10 cellular contexts compared by ENCODE assay signal in the genomic region with DNA sequence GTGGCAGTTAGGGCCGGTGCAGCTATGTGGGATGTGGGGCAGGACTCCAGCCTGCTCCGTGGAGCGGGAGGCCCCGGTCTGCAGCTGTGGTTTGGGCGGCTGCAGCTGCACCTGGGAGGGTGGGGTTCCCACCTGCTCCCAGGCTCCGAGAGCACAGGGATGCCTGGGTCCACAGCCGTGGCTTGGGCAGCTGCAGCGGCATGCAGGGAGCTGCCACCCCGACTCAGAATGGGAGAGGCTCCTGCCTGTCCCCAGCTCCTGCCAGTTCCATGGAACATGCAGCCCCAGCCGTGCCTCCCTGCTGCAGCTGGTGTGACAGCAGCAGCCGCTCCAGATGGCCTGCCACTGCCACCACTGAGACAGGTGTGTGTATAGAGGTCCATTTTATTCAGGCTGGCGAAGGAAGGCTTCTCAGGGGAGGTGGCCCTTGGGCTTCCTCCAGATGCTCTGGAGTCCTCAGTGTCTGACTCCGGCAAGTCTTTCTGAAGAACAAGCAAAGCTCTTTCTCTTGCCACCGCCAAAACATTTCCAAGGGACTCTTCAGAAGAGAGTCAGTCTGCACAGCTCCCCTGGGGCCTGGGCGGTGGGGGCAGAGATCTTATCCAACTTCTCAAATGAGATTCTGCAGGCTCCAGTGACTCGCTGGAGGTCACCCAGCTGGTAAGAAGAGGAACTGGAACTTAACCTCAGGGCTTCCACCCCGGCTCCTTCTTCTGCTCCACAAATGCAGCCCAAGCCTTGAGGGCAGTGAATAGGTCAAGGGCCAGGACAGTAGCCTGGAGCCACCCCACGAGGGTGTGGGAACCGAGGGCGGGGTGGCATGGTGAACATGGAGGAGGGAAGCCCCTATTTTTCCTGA. TPM values are rescaled to one million over a fixed set of nuclear protein-coding genes. Genes with fewer than 3 reads are reported as not detected.
DNase-seq lines count a peak whose midpoint lies in the region; ATAC-seq and TF ChIP-seq lines count a peak whose summit lies in the region.
"Had no signal": no experiment of that assay in that cellular context is flagged by ENCODE, and none has a peak within 500 bp of the region (broad histone marks: within the 10 kb centered on the region; RNA-seq: fewer than 3 reads in every experiment).

No MANE protein-coding gene starts in this region.

- WGBS in H9 (ENCODE audit: extremely low coverage, insufficient read length, low lambda C conversion rate): no CpG with 5 or more reads among the region's 20 CpGs

- H3K9me3 Mint-ChIP-seq in GM23338 (0 out of 3 replicates have a peak, but pooled peaks cover under 1% of the 10 kb centered on the region), H9 (peaks cover under 1% of the 10 kb centered on the region in 2 experiments; a peak in 3 of 5 replicates)
- no peaks in the 10 kb centered on the region for H3K9me3 Mint-ChIP-seq in effector memory CD8-positive, alpha-beta T cell
- no peaks in the 10 kb centered on the region for H3K9me3 Mint-ChIP-seq in stimulated activated memory B cell treated with anti-CD40 and anti-IgM and Interleukin-4, amounts not matched to agents 10 μg/mL and 1 μg/mL and 100 μg/mL, for 72 hours

- H3K27me3 ChIP-seq in GM23338 (ENCODE audit: insufficient read depth) (peaks cover 5% of the 10 kb centered on the region; the same call in 1 of the 2 replicates), H9 (ENCODE audit: insufficient read depth, low read length) (no peaks in the 10 kb centered on the region; the same call in 1 of the 2 replicates)

- no peak overlapping the region for H3K14ac ChIP-seq in H9 (ENCODE audit: insufficient read depth, low read length)

- H3K79me1 ChIP-seq in H9 (ENCODE audit: insufficient read depth, low read depth, low read length, poor library complexity, severe bottlenecking): no peaks in the 10 kb centered on the region

- no peak overlapping the region for H2AK5ac ChIP-seq in H9 (ENCODE audit: insufficient read length, low read length)

- H2BK120ac ChIP-seq in H9 (ENCODE audit: low read depth, low read length, poor library complexity, severe bottlenecking): no peak overlapping the region

- H3K9me3 ChIP-seq in H9 (ENCODE audit: control insufficient read depth, low read depth, low read length): no peaks in the 10 kb centered on the region

- DNase-seq in GM23338 (ENCODE audit: low spot score): no peak
- peak; percentile 97 for DNase-seq in NAMALWA (ENCODE audit: low spot score)
- no peak for DNase-seq in effector memory CD8-positive, alpha-beta T cell
- no peak for DNase-seq in activated CD4-positive, alpha-beta T cell treated with anti-CD3 and anti-CD28 coated beads for 1 hour
- DNase-seq in DMS153 (lab: John Stamatoyannopoulos, UW): no peak
- no peak for DNase-seq in H9

- H3K36me3 Mint-ChIP-seq in GM23338 (ENCODE audit: low read depth) (no peaks in the 10 kb centered on the region), H9 (ENCODE audit: insufficient read depth in 1 of 3, low read depth in 3 of 3) (no peaks in the 10 kb centered on the region)
- H3K36me3 Mint-ChIP-seq in effector memory CD8-positive, alpha-beta T cell (ENCODE audit: insufficient read depth): peaks cover 3% of the 10 kb centered on the region
- no peaks in the 10 kb centered on the region for H3K36me3 Mint-ChIP-seq in stimulated activated memory B cell treated with anti-CD40 and anti-IgM and Interleukin-4, amounts not matched to agents 10 μg/mL and 1 μg/mL and 100 μg/mL, for 72 hours

- H3K79me2 ChIP-seq in GM23338 (replicated peaks; ENCODE audit: insufficient read depth): no peaks in the 10 kb centered on the region
- no peaks in the 10 kb centered on the region for H3K79me2 ChIP-seq in H9 (ENCODE audit: insufficient read depth, low read length)

- no peak overlapping the region for H3T11ph ChIP-seq in H9 (ENCODE audit: low read length)

- H3K56ac ChIP-seq in H9 (ENCODE audit: insufficient read length, low read depth, low read length): no peak overlapping the region

- H2BK12ac ChIP-seq in H9 (ENCODE audit: insufficient read length, low read depth, low read length): no peak overlapping the region

- no peak overlapping the region for H4K5ac ChIP-seq in H9 (ENCODE audit: insufficient read length, low read depth, low read length)

- H2BK20ac ChIP-seq in H9 (ENCODE audit: low read depth, low read length, poor library complexity, severe bottlenecking): no peak overlapping the region

- H4K91ac ChIP-seq in H9 (ENCODE audit: insufficient read length, low read depth, low read length): no peak overlapping the region

- H3K4me1 Mint-ChIP-seq in GM23338: peaks cover 8% of the 10 kb centered on the region
- H3K4me1 Mint-ChIP-seq in effector memory CD8-positive, alpha-beta T cell (ENCODE audit: low read depth in 2 of 2): peaks cover 0 to 5% of the 10 kb centered on the region in 2 donors
- H3K4me1 Mint-ChIP-seq in stimulated activated memory B cell treated with anti-CD40 and anti-IgM and Interleukin-4, amounts not matched to agents 10 μg/mL and 1 μg/mL and 100 μg/mL, for 72 hours: peaks cover 62% of the 10 kb centered on the region
- peaks cover 3 to 12% of the 10 kb centered on the region in 2 experiments for H3K4me1 Mint-ChIP-seq in H9

- no peak overlapping the region for H3K4me2 ChIP-seq in GM23338
- no peak overlapping the region for H3K4me2 ChIP-seq in H9 (ENCODE audit: insufficient read depth, insufficient read length, low read length)

- H3K23me2 ChIP-seq in H9 (ENCODE audit: insufficient read length, low read depth, low read length, poor library complexity, severe bottlenecking): peaks cover 4% of the 10 kb centered on the region

- H2AFZ ChIP-seq in GM23338 (peak overlapping the region; percentile 92), H9 (ENCODE audit: low read length) (no peak overlapping the region)

- H3K18ac ChIP-seq in H9 (ENCODE audit: insufficient read length, low read depth, low read length): no peak overlapping the region

- no peak overlapping the region for H3K4ac ChIP-seq in H9 (ENCODE audit: low read depth, low read length)

- H3K9me2 ChIP-seq in GM23338 (ENCODE audit: insufficient read depth): no peaks in the 10 kb centered on the region

- H2BK5ac ChIP-seq in H9 (ENCODE audit: insufficient read length, low read length): no peak overlapping the region

- H3K36me3 ChIP-seq in GM23338 (ENCODE audit: insufficient read depth): no peaks in the 10 kb centered on the region

- peaks cover 18% of the 10 kb centered on the region for H3K27me3 Mint-ChIP-seq in GM23338 (ENCODE audit: insufficient read depth, low read depth, poor library complexity)
- peaks cover 12 to 43% of the 10 kb centered on the region in 2 donors for H3K27me3 Mint-ChIP-seq in effector memory CD8-positive, alpha-beta T cell
- H3K27me3 Mint-ChIP-seq in stimulated activated memory B cell treated with anti-CD40 and anti-IgM and Interleukin-4, amounts not matched to agents 10 μg/mL and 1 μg/mL and 100 μg/mL, for 72 hours: peaks cover 9% of the 10 kb centered on the region
- H3K27me3 Mint-ChIP-seq in H9 (ENCODE audit: low read depth): peaks cover 35% of the 10 kb centered on the region

- H2BK15ac ChIP-seq in H9 (ENCODE audit: low read depth, low read length): no peak overlapping the region

- H3K4me3 Mint-ChIP-seq in GM23338: no peak overlapping the region
- H3K4me3 Mint-ChIP-seq in effector memory CD8-positive, alpha-beta T cell: no peak overlapping the region
- H3K4me3 Mint-ChIP-seq in stimulated activated memory B cell treated with anti-CD40 and anti-IgM and Interleukin-4, amounts not matched to agents 10 μg/mL and 1 μg/mL and 100 μg/mL, for 72 hours: peak overlapping the region; percentile 48
- no peak overlapping the region for H3K4me3 Mint-ChIP-seq in H9

- no peak overlapping the region for H4K8ac ChIP-seq in H9 (replicated peaks; ENCODE audit: insufficient read length, low read depth, low read length)

- H3K27ac Mint-ChIP-seq in GM23338: no peak overlapping the region
- no peak overlapping the region for H3K27ac Mint-ChIP-seq in effector memory CD8-positive, alpha-beta T cell
- H3K27ac Mint-ChIP-seq in stimulated activated memory B cell treated with anti-CD40 and anti-IgM and Interleukin-4, amounts not matched to agents 10 μg/mL and 1 μg/mL and 100 μg/mL, for 72 hours: peak overlapping the region; percentile 76
- no peak overlapping the region for H3K27ac Mint-ChIP-seq in H9

- H4K20me1 ChIP-seq in GM23338 (replicated peaks; ENCODE audit: insufficient read depth) (no peaks in the 10 kb centered on the region), H9 (ENCODE audit: control insufficient read depth, insufficient read depth, insufficient read length) (no peaks in the 10 kb centered on the region)

- TF ChIP-seq CTCF in GM23338 (conservative IDR thresholded peaks at IDR 0.05; ENCODE audit: low read depth in 2 of 2): no peak
- TF ChIP-seq CTCF in H9 (conservative IDR thresholded peaks at IDR 0.05): no peak

- peaks cover 3% of the 10 kb centered on the region; the same call in 1 of the 2 replicates for H3K4me1 ChIP-seq in GM23338 (ENCODE audit: insufficient read depth)
- peaks cover 2% of the 10 kb centered on the region; the same call in 1 of the 2 replicates for H3K4me1 ChIP-seq in H9 (ENCODE audit: insufficient read depth, low read length)

- H3K27ac ChIP-seq in GM23338 (ENCODE audit: low read depth) (no peak overlapping the region), H9 (ENCODE audit: insufficient read length, low read depth, low read length) (no peak overlapping the region)

- ATAC-seq in GM18508 (IDR thresholded peaks at IDR 0.05; ENCODE audit: insufficient read depth, unreplicated experiment): peak; percentile 54
- ATAC-seq in GM23338: no peak
- peak; percentile 53 for ATAC-seq in effector memory CD8-positive, alpha-beta T cell (replicated peaks)
- peak; percentile 97 for ATAC-seq in stimulated activated memory B cell treated with anti-CD40 and anti-IgM and Interleukin-4, amounts not matched to agents 10 μg/mL and 1 μg/mL and 100 μg/mL, for 72 hours

- H3F3A ChIP-seq in GM23338 (replicated peaks; ENCODE audit: low read depth): 0 out of 2 replicates have a peak, but pooled peaks cover 6% of the 10 kb centered on the region

- no peak overlapping the region for H3K9ac ChIP-seq in H9 (ENCODE audit: extremely low read depth, insufficient read length, low read length)

- no peak overlapping the region for H3K23ac ChIP-seq in H9 (ENCODE audit: insufficient read length, low read depth, low read length)

- no peak overlapping the region for H3K4me3 ChIP-seq in GM23338

TF ChIP-seq in GM23338, 12 proteins besides CTCF, POLR2A, EP300 and RAD21 (continues in another document):
- TF ChIP-seq NANOG (IDR thresholded peaks at IDR 0.05; ENCODE audit: borderline replicate concordance) (no peak), POLR2AphosphoS5 (IDR thresholded peaks at IDR 0.05; ENCODE audit: low read depth) (no peak)

RNA-seq across cellular contexts. Expression of gene UPK3A, which starts 21.6 kb away (rescaled TPM):
- 0.89 TPM in 1 of 2 replicates, not detected in the other for total RNA-seq in GM23338 (2014; rRNA removed; shearing (Covaris generic))
- polyA plus RNA-seq in GM23338 (2016; fragmentation: Nextera tagmentation; extraction: Ambion mirVana): 0.47 and 1.1 TPM in 2 replicates
- total RNA-seq in H9 (2021): not detected in 2 replicates
- total RNA-seq: NCI-H460 had no signal
- polyA plus RNA-seq: esophagus had no signal

RNA-seq across cellular contexts. Expression of gene KIAA0930, which starts 22.5 kb away (rescaled TPM):
- 78.6 and 81.8 TPM in 2 replicates for total RNA-seq in GM23338 (2014; rRNA removed; shearing (Covaris generic))
- polyA plus RNA-seq in GM23338 (2016; fragmentation: Nextera tagmentation; extraction: Ambion mirVana): 15.0 and 19.1 TPM in 2 replicates
- 45.3 and 46.2 TPM in 2 replicates for total RNA-seq in H9 (2021)

RNA-seq across cellular contexts. Expression of gene FAM118A, which starts 46.6 kb away (rescaled TPM):
- 20.3 and 22.0 TPM in 2 replicates for total RNA-seq in GM23338 (2014; rRNA removed; shearing (Covaris generic))
- 9.8 and 11.9 TPM in 2 replicates for polyA plus RNA-seq in GM23338 (2016; fragmentation: Nextera tagmentation; extraction: Ambion mirVana)
- 34.3 and 37.9 TPM in 2 replicates for total RNA-seq in H9 (2021)
